ENCODE assay signal across 16 cellular contexts in genomic region chr13:19991531-19991930, GRCh38.
"Had no signal": no experiment of that assay in that cellular context is flagged by ENCODE, and none has a peak within 500 bp of the region (broad histone marks: within the 10 kb centered on the region; RNA-seq: fewer than 3 reads in every experiment).

No MANE protein-coding gene starts in this region.

- H3K27ac Mint-ChIP-seq: activated CD4-positive, alpha-beta memory T cell treated with anti-CD3 and anti-CD28 coated beads, Interleukin-2, amount 10 ng/mL, durations not matched to agents 7 days and 5 days; activated naive CD4-positive, alpha-beta T cell treated with anti-CD3 and anti-CD28 coated beads, Interleukin-2, amount 10 ng/mL, durations not matched to agents 7 days and 5 days; neural progenitor cell had no signal

- H3K27me3 ChIP-seq: body of pancreas, heart left ventricle, neural progenitor cell, spleen, upper lobe of right lung had no signal

- H3K4me3 Mint-ChIP-seq: activated CD4-positive, alpha-beta memory T cell treated with anti-CD3 and anti-CD28 coated beads, Interleukin-2, amount 10 ng/mL, durations not matched to agents 7 days and 5 days; activated naive CD4-positive, alpha-beta T cell treated with anti-CD3 and anti-CD28 coated beads, Interleukin-2, amount 10 ng/mL, durations not matched to agents 7 days and 5 days; immature natural killer cell; neural progenitor cell; stimulated activated naive CD8-positive, alpha-beta T cell treated with anti-CD3 and anti-CD28 coated beads, Interleukin-15, amount 100 ng/mL, for 72 hours had no signal

- H3K4me1 ChIP-seq: body of pancreas had no signal

- H3K9me3 ChIP-seq: body of pancreas, heart left ventricle, spleen, upper lobe of right lung had no signal

- H3K27ac ChIP-seq: body of pancreas, coronary artery, heart left ventricle, neural progenitor cell, spleen, upper lobe of right lung had no signal

- H3K27me3 Mint-ChIP-seq: activated CD4-positive, alpha-beta memory T cell treated with anti-CD3 and anti-CD28 coated beads, Interleukin-2, amount 10 ng/mL, durations not matched to agents 7 days and 5 days; activated naive CD4-positive, alpha-beta T cell treated with anti-CD3 and anti-CD28 coated beads, Interleukin-2, amount 10 ng/mL, durations not matched to agents 7 days and 5 days; stimulated activated naive CD8-positive, alpha-beta T cell treated with anti-CD3 and anti-CD28 coated beads, Interleukin-15, amount 100 ng/mL, for 72 hours had no signal

- H3K9me3 Mint-ChIP-seq: activated CD4-positive, alpha-beta memory T cell treated with anti-CD3 and anti-CD28 coated beads, Interleukin-2, amount 10 ng/mL, durations not matched to agents 7 days and 5 days; activated naive CD4-positive, alpha-beta T cell treated with anti-CD3 and anti-CD28 coated beads, Interleukin-2, amount 10 ng/mL, durations not matched to agents 7 days and 5 days; immature natural killer cell; neural progenitor cell; stimulated activated naive CD8-positive, alpha-beta T cell treated with anti-CD3 and anti-CD28 coated beads, Interleukin-15, amount 100 ng/mL, for 72 hours had no signal

- DNase-seq: activated CD4-positive, alpha-beta memory T cell treated with anti-CD3 and anti-CD28 coated beads, Interleukin-2, amount 10 ng/mL, durations not matched to agents 7 days and 5 days; activated CD8-positive, alpha-beta memory T cell treated with anti-CD3 and anti-CD28 coated beads, Interleukin-2, amount 50 U/mL, for 4 hours; activated naive CD4-positive, alpha-beta T cell treated with anti-CD3 and anti-CD28 coated beads, Interleukin-2, amount 10 ng/mL, durations not matched to agents 7 days and 5 days; amniotic stem cell; body of pancreas; central memory CD4-positive, alpha-beta T cell; heart left ventricle; immature natural killer cell; midbrain; spleen; stimulated activated naive CD8-positive, alpha-beta T cell treated with anti-CD3 and anti-CD28 coated beads, Interleukin-15, amount 100 ng/mL, for 72 hours; T1000; upper lobe of right lung had no signal

- ATAC-seq: body of pancreas; heart left ventricle; sciatic nerve; stimulated activated naive CD8-positive, alpha-beta T cell treated with anti-CD3 and anti-CD28 coated beads, Interleukin-15, amount 100 ng/mL, for 72 hours; upper lobe of right lung had no signal

- H3K4me3 ChIP-seq: body of pancreas, coronary artery, heart left ventricle, neural progenitor cell, spleen, upper lobe of right lung had no signal
